Comparison of ENCODE assay signal across 8 cellular contexts in the genomic region with DNA sequence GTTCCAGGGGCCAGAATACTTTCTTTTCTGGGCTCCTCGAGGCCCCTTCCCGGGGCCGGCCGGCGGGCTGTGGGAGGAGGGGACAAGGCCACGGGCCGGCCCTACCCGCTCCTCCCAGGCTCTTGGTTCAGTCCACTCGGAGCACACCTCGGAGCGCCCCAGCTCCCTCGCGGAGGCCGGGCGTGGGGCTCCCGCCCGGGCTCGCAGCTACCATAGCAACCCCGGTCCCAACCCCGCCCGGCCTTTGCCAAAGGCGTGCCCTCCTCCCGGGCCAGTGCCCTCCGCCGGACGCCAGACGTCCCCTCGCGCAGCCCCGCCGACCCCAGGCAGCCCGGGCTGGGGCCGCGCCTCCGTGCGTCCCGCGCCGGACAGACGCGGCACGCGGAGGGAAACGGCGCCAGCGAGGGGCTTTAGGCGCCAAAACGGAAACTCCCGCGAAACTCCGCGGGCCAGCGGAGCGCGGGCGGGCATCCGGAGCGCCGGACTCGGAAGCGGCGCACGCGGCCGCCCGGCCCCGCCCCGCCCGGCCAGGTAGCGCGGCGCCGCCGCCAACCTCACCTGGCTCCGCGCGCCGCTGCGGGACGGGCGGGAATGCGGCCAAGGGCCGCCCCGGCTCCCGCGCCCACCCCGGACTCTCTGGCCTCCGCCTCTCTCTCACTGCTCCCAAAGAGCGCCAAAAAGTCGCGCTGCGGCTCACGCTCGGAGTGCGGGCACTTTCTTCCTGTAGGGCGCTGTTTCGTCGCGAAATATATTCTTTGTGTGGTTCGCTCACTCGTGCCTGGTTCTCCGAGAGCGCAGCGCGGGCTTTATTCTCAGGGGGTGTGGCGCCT. TPM values are rescaled to one million over a fixed set of nuclear protein-coding genes. Genes with fewer than 3 reads are reported as not detected.
A peak's percentile ranks its signal among the peaks of the same experiment; 100 is the strongest.
DNase-seq lines count a peak whose midpoint lies in the region; ATAC-seq and TF ChIP-seq lines count a peak whose summit lies in the region.

No MANE protein-coding gene starts in this region.

- no peaks in the 10 kb centered on the region for H3K27me3 ChIP-seq in kidney epithelial cell (ENCODE audit: control insufficient read depth, insufficient read depth, low read length)

- no peak for TF ChIP-seq CTCF in kidney epithelial cell (IDR thresholded peaks at IDR 0.05; ENCODE audit: insufficient read depth, low read length, poor library complexity, severe bottlenecking)

- no peaks in the 10 kb centered on the region for H3K36me3 ChIP-seq in kidney epithelial cell (ENCODE audit: control insufficient read depth, insufficient read depth, low read length)

- ATAC-seq in GM18502 (IDR thresholded peaks at IDR 0.05; ENCODE audit: poor library complexity, unreplicated experiment) (peak; percentile 59), HG02588 (IDR thresholded peaks at IDR 0.05; ENCODE audit: unreplicated experiment) (peak; percentile 63)

- DNase-seq in NCI-H1048 (lab: John Stamatoyannopoulos, UW) (peak; percentile 22), UCSD-AML1 (lab: John Stamatoyannopoulos, UW; ENCODE audit: unreplicated experiment) (peak; percentile 70), kidney epithelial cell (ENCODE audit: low read depth) (no peak), cerebellar cortex (ENCODE audit: low spot score) (no peak)
- DNase-seq in central memory CD4-positive, alpha-beta T cell: peak; percentile 54
- DNase-seq in stimulated activated CD4-positive, alpha-beta T cell treated with anti-CD3 and anti-CD28 coated beads, Interleukin-2, amount 100 ng/mL, for 24 hours: peak; percentile 46 to 48

- peak overlapping the region; percentile 54 for H3K4me3 ChIP-seq in kidney epithelial cell (ENCODE audit: low read depth, low read length)

RNA-seq across cellular contexts. Expression of gene MBNL3, which starts 0.6 kb away (rescaled TPM):
- 3.0 and 3.3 TPM in 2 replicates for total RNA-seq in kidney epithelial cell

Comparison
In these comparisons a context has a peak if more than half of its experiments do, and no peak if none do; other contexts are left out.
1. DNase-seq: peak in NCI-H1048 (single experiment), UCSD-AML1 (single experiment), central memory CD4-positive, alpha-beta T cell (single experiment) and stimulated activated CD4-positive, alpha-beta T cell treated with anti-CD3 and anti-CD28 coated beads, Interleukin-2, amount 100 ng/mL, for 24 hours (2 of 2); none in kidney epithelial cell (single experiment) and cerebellar cortex (single experiment).